In the genomic region with DNA sequence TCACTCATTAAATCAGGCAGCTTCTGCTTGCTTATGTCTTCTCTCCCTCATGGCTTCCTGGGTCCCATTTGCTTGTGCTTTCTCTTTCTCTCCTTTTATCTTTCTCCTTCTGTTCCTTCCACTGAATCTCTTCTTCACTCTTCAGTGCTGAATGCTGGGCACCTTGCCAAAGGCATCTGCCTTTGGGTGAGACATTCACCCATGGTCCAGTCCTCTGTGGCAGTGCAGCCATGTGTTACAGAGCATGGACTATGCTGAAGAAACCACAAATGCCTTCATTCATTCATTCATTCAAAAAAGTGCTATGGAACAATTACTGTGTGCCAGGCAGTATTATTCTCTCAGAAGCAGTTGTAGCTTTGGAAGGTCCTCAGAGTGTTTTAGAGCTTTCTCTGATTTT, we compare ENCODE assay signal across 17 cellular contexts.
DNase-seq lines count a peak whose midpoint lies in the region; ATAC-seq and TF ChIP-seq lines count a peak whose summit lies in the region.
"Had no signal": no experiment of that assay in that cellular context is flagged by ENCODE, and none has a peak within 500 bp of the region (broad histone marks: within the 10 kb centered on the region; RNA-seq: fewer than 3 reads in every experiment).

No MANE protein-coding gene starts in this region.

- H3K4me1 ChIP-seq in right cardiac atrium (ENCODE audit: control insufficient read depth, insufficient read depth, low read length) (no peaks in the 10 kb centered on the region), right atrium auricular region (peaks cover 0 to 3% of the 10 kb centered on the region in 2 donors), thyroid gland (peaks cover 0 to 3% of the 10 kb centered on the region in 2 donors)
- H3K4me1 ChIP-seq: SJCRH30 had no signal

- DNase-seq in NCI-H1105 (lab: John Stamatoyannopoulos, UW) (peak; percentile 8), NCI-H1105 treated with DMSO at 0.1 percent for 48 hours (lab: John Stamatoyannopoulos, UW) (no peak), right cardiac atrium (peak in 2 of 3 donors; percentile 40 to 58), right atrium auricular region (ENCODE audit: low spot score) (no peak), fibroblast of mammary gland (ENCODE audit: low read depth) (peak; percentile 49), thyroid gland (peak; percentile 19 to 20)
- DNase-seq in activated effector memory CD4-positive, alpha-beta T cell treated with anti-CD3 and anti-CD28 coated beads, Interleukin-2, amount 50 U/mL, for 16 hours: no peak
- DNase-seq: 8988T, H7, Kasumi-1, MM.1S, NCI-H187, NCI-H526, OCI-M1, RPMI8226, SJCRH30 had no signal

- H3K27me3 ChIP-seq in right cardiac atrium (ENCODE audit: control insufficient read depth, insufficient read depth) (no peaks in the 10 kb centered on the region), right atrium auricular region (no peaks in the 10 kb centered on the region), thyroid gland (no peaks in the 10 kb centered on the region)
- H3K27me3 ChIP-seq: SJCRH30 had no signal

- no peak for TF ChIP-seq POLR2A in thyroid gland (IDR thresholded peaks at IDR 0.05)

- H3K36me3 ChIP-seq in right atrium auricular region (no peaks in the 10 kb centered on the region), thyroid gland (no peaks in the 10 kb centered on the region)
- H3K36me3 ChIP-seq: SJCRH30 had no signal

- H3K9me3 ChIP-seq in right cardiac atrium (ENCODE audit: control insufficient read depth, low read length) (no peaks in the 10 kb centered on the region), right atrium auricular region (no peaks in the 10 kb centered on the region), thyroid gland (no peaks in the 10 kb centered on the region)
- H3K9me3 ChIP-seq: SJCRH30 had no signal

- intact Hi-C loops in right cardiac atrium (cut with DNase I) (no loop called here), thyroid gland (cut with DNase I) (no loop called here)

- H3K27ac ChIP-seq in right cardiac atrium (ENCODE audit: low read length) (no peak overlapping the region), right atrium auricular region (peak overlapping the region in 1 of 2 donors; percentile 54), thyroid gland (no peak overlapping the region)
- H3K27ac ChIP-seq: SJCRH30 had no signal

- TF ChIP-seq CTCF in right atrium auricular region (IDR thresholded peaks at IDR 0.05) (no peak), fibroblast of mammary gland (conservative IDR thresholded peaks at IDR 0.05; ENCODE audit: control insufficient read depth, insufficient read depth, low read depth, low read length) (no peak), thyroid gland (IDR thresholded peaks at IDR 0.05) (no peak)

- no peak overlapping the region for H3K4me3 ChIP-seq in right cardiac atrium (ENCODE audit: low read length)
- no peak overlapping the region for H3K4me3 ChIP-seq in right atrium auricular region
- H3K4me3 ChIP-seq in fibroblast of mammary gland (ENCODE audit: control insufficient read depth, low read depth, low read length): no peak overlapping the region
- H3K4me3 ChIP-seq in thyroid gland (replicated peaks in 1 of 3): no peak overlapping the region
- H3K4me3 ChIP-seq: SJCRH30 had no signal

- ATAC-seq in right cardiac atrium: peak in 1 of 2 donors; percentile 68
- ATAC-seq in HG03354 (IDR thresholded peaks at IDR 0.05; ENCODE audit: poor library complexity, severe bottlenecking, unreplicated experiment): no peak

Comparison
In these comparisons a context has a peak if more than half of its experiments do, and no peak if none do; other contexts are left out.
1. DNase-seq: peak in NCI-H1105 (single experiment), right cardiac atrium (2 of 3), fibroblast of mammary gland (single experiment) and thyroid gland (2 of 2); none in NCI-H1105 treated with DMSO at 0.1 percent for 48 hours (single experiment), right atrium auricular region (single experiment) and activated effector memory CD4-positive, alpha-beta T cell treated with anti-CD3 and anti-CD28 coated beads, Interleukin-2, amount 50 U/mL, for 16 hours (single experiment).